ENCODE assay signal across 17 cellular contexts in genomic region chr3:112966633-112967032, GRCh38. TPM values are rescaled to one million over a fixed set of nuclear protein-coding genes. Genes with fewer than 3 reads are reported as not detected.
A peak's percentile ranks its signal among the peaks of the same experiment; 100 is the strongest.
DNase-seq lines count a peak whose midpoint lies in the region; ATAC-seq lines count a peak whose summit lies in the region.
"Had no signal": no experiment of that assay in that cellular context is flagged by ENCODE, and none has a peak within 500 bp of the region (broad histone marks: within the 10 kb centered on the region; RNA-seq: fewer than 3 reads in every experiment).

No MANE protein-coding gene starts in this region.

- ATAC-seq in activated T-helper 17 cell treated with anti-CD3 and anti-CD28 coated beads, Interleukin-2, amount 50 U/mL, for 72 hours (replicated peaks), result no peak
- no peak for ATAC-seq in stimulated activated naive CD8-positive, alpha-beta T cell treated with anti-CD3 and anti-CD28 coated beads, Interleukin-15, amount 100 ng/mL, for 72 hours

- H3K4me3 Mint-ChIP-seq in activated naive CD4-positive, alpha-beta T cell treated with anti-CD3 and anti-CD28 coated beads, Interleukin-2, amount 50 U/mL, for 24 hours, result peak overlapping the region; percentile 2
- H3K4me3 Mint-ChIP-seq in activated T-helper 17 cell treated with anti-CD3 and anti-CD28 coated beads, Interleukin-2, amount 50 U/mL, for 72 hours, result peak overlapping the region; percentile 66
- peak overlapping the region; percentile 14 to 27 for H3K4me3 Mint-ChIP-seq in stimulated activated naive CD8-positive, alpha-beta T cell treated with anti-CD3 and anti-CD28 coated beads, Interleukin-15, amount 100 ng/mL, for 72 hours

- intact Hi-C loops in cardiac septum (cut with DNase I), result no loop called here

- no peak for DNase-seq in activated naive CD4-positive, alpha-beta T cell treated with anti-CD3 and anti-CD28 coated beads, Interleukin-2, amount 50 U/mL, for 16 hours
- DNase-seq in NOMO-1 (lab: John Stamatoyannopoulos, UW; ENCODE audit: unreplicated experiment in 2 of 2) (peak; percentile 53 to 74), LoVo (ENCODE audit: low spot score) (no peak), DMS153 treated with DMSO at 0.1 percent for 48 hours (lab: John Stamatoyannopoulos, UW; ENCODE audit: unreplicated experiment) (no peak), cardiac septum (ENCODE audit: low spot score) (no peak)
- no peak for DNase-seq in stimulated activated naive CD8-positive, alpha-beta T cell treated with anti-CD3 and anti-CD28 coated beads, Interleukin-15, amount 100 ng/mL, for 72 hours
- DNase-seq: activated CD8-positive, alpha-beta memory T cell treated with anti-CD3 and anti-CD28 coated beads for 24 hours; activated effector memory CD4-positive, alpha-beta T cell treated with anti-CD3 and anti-CD28 coated beads, Interleukin-2, amount 50 U/mL, for 16 hours; aorta; COR-L47; hippocampal formation; midbrain; NCI-H1105; NCI-H526 treated with DMSO at 0.1 percent for 48 hours had no signal

- peaks cover 15% of the 10 kb centered on the region for H3K9me3 Mint-ChIP-seq in activated naive CD4-positive, alpha-beta T cell treated with anti-CD3 and anti-CD28 coated beads, Interleukin-2, amount 50 U/mL, for 24 hours
- H3K9me3 Mint-ChIP-seq in activated T-helper 17 cell treated with anti-CD3 and anti-CD28 coated beads, Interleukin-2, amount 50 U/mL, for 72 hours, result peaks cover 12% of the 10 kb centered on the region
- H3K9me3 Mint-ChIP-seq in stimulated activated naive CD8-positive, alpha-beta T cell treated with anti-CD3 and anti-CD28 coated beads, Interleukin-15, amount 100 ng/mL, for 72 hours, result peaks cover 20 to 30% of the 10 kb centered on the region in 2 donors

- no peaks in the 10 kb centered on the region for H3K27me3 Mint-ChIP-seq in activated naive CD4-positive, alpha-beta T cell treated with anti-CD3 and anti-CD28 coated beads, Interleukin-2, amount 50 U/mL, for 24 hours
- H3K27me3 Mint-ChIP-seq in activated T-helper 17 cell treated with anti-CD3 and anti-CD28 coated beads, Interleukin-2, amount 50 U/mL, for 72 hours, result no peaks in the 10 kb centered on the region
- no peaks in the 10 kb centered on the region for H3K27me3 Mint-ChIP-seq in stimulated activated naive CD8-positive, alpha-beta T cell treated with anti-CD3 and anti-CD28 coated beads, Interleukin-15, amount 100 ng/mL, for 72 hours

- H3K4me1 Mint-ChIP-seq in activated naive CD4-positive, alpha-beta T cell treated with anti-CD3 and anti-CD28 coated beads, Interleukin-2, amount 50 U/mL, for 24 hours, result peaks cover 73% of the 10 kb centered on the region
- peaks cover 30% of the 10 kb centered on the region for H3K4me1 Mint-ChIP-seq in activated T-helper 17 cell treated with anti-CD3 and anti-CD28 coated beads, Interleukin-2, amount 50 U/mL, for 72 hours
- peaks cover 54% of the 10 kb centered on the region for H3K4me1 Mint-ChIP-seq in stimulated activated naive CD8-positive, alpha-beta T cell treated with anti-CD3 and anti-CD28 coated beads, Interleukin-15, amount 100 ng/mL, for 72 hours

- peak overlapping the region; percentile 36 for H3K27ac Mint-ChIP-seq in activated naive CD4-positive, alpha-beta T cell treated with anti-CD3 and anti-CD28 coated beads, Interleukin-2, amount 50 U/mL, for 24 hours
- H3K27ac Mint-ChIP-seq in activated T-helper 17 cell treated with anti-CD3 and anti-CD28 coated beads, Interleukin-2, amount 50 U/mL, for 72 hours, result peak overlapping the region; percentile 64
- peak overlapping the region in 1 of 2 donors; percentile 9 for H3K27ac Mint-ChIP-seq in stimulated activated naive CD8-positive, alpha-beta T cell treated with anti-CD3 and anti-CD28 coated beads, Interleukin-15, amount 100 ng/mL, for 72 hours

- H3K36me3 Mint-ChIP-seq in activated naive CD4-positive, alpha-beta T cell treated with anti-CD3 and anti-CD28 coated beads, Interleukin-2, amount 50 U/mL, for 24 hours, result peaks cover 33% of the 10 kb centered on the region
- H3K36me3 Mint-ChIP-seq in activated T-helper 17 cell treated with anti-CD3 and anti-CD28 coated beads, Interleukin-2, amount 50 U/mL, for 72 hours (ENCODE audit: low read depth), result peaks cover 31% of the 10 kb centered on the region

RNA-seq across cellular contexts. Expression of gene CD200R1, which starts 8.3 kb away (rescaled TPM):
- total RNA-seq in activated T-helper 17 cell treated with anti-CD3 and anti-CD28 coated beads, Interleukin-2, amount 50 U/mL, for 72 hours, result 1 to 10 TPM; 5.7 to 6.7 TPM
- 0.51 TPM for total RNA-seq in cardiac septum
- total RNA-seq: kidney epithelial cell had no signal

RNA-seq across cellular contexts. Expression of gene GTPBP8, which starts 24.2 kb away (rescaled TPM):
- 10 to 100 TPM; 18.8 to 23.6 TPM for total RNA-seq in activated T-helper 17 cell treated with anti-CD3 and anti-CD28 coated beads, Interleukin-2, amount 50 U/mL, for 72 hours
- 18.3 TPM for total RNA-seq in cardiac septum

Comparison
In these comparisons a context has a peak if more than half of its experiments do, and no peak if none do; other contexts are left out.
1. H3K4me3 Mint-ChIP-seq: peak in every context shown above with its lines; median percentile 66 in activated T-helper 17 cell treated with anti-CD3 and anti-CD28 coated beads, Interleukin-2, amount 50 U/mL, for 72 hours; 20 in stimulated activated naive CD8-positive, alpha-beta T cell treated with anti-CD3 and anti-CD28 coated beads, Interleukin-15, amount 100 ng/mL, for 72 hours; 2 in activated naive CD4-positive, alpha-beta T cell treated with anti-CD3 and anti-CD28 coated beads, Interleukin-2, amount 50 U/mL, for 24 hours.
2. DNase-seq: peak in NOMO-1 (2 of 2); none in activated naive CD4-positive, alpha-beta T cell treated with anti-CD3 and anti-CD28 coated beads, Interleukin-2, amount 50 U/mL, for 16 hours (single experiment), stimulated activated naive CD8-positive, alpha-beta T cell treated with anti-CD3 and anti-CD28 coated beads, Interleukin-15, amount 100 ng/mL, for 72 hours (0 of 2), LoVo (single experiment), DMS153 treated with DMSO at 0.1 percent for 48 hours (single experiment) and cardiac septum (single experiment).